ENCODE assay signal across 1 cellular context in the genomic region with DNA sequence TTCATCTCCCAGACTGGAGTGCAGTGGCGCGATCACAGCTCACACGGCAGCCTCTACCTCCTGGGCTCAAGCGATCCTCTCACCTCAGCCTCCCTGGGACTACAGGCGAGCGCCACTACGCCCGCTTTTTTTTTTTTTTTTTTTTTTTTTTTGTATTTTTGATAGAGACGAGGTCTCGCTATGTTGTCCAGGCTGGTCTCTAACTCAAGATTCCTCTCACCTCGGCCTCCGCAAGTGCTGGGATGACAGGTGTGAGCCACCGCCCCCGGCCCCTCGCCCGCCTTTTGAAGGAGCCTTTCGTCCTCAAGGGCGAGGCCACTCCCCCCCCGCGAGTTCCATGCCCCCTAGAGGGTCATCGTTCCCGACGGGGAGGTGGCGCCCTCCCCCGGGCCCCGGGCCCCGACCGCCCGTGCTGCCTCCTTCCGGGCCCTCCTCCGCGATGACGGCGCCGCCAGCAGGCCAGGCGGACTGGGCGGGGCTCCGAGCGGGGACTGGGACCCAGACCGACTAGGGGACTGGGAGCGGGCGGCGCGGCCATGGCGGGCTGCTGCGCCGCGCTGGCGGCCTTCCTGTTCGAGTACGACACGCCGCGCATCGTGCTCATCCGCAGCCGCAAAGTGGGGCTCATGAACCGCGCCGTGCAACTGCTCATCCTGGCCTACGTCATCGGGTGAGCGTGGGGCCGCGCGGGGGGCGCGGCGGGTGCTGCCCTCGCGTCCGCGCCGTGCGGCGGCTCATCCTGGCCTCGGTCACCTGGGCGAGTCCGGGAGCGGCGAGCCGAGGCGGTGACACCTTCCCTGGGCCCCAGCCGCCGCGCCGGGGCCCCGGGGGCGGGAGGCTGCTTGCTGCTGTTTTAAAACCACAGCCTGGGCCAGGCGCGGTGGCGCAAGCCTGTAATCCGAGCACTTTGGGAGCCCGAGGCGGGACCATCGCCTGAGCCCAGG.
A peak's percentile ranks its signal among the peaks of the same experiment; 100 is the strongest.
TF ChIP-seq lines count a peak whose summit lies in the region.

Gene P2RX4, plus strand, starts transcription at position 501 of the 944 bp plus-strand sequence. Its CDS starts 36 bp downstream, at position 537.

TF ChIP-seq in HepG2, 621 proteins besides CTCF, POLR2A, EP300 and RAD21 (continued from another document and continues in another):
- peak; percentile 47; the same call in 1 of the 2 replicates for TF ChIP-seq PRMT3 (CRISPR knock-in tag; IDR thresholded peaks at IDR 0.05; ENCODE audit: borderline replicate concordance, low read depth)
- TF ChIP-seq ZBTB2 (CRISPR knock-in tag; IDR thresholded peaks at IDR 0.05; ENCODE audit: low read depth), result peak; percentile 50
- TF ChIP-seq ZNF292 (CRISPR knock-in tag; IDR thresholded peaks at IDR 0.05; ENCODE audit: borderline replicate concordance, low read depth), result no peak
- TF ChIP-seq ZNF138 (CRISPR knock-in tag; IDR thresholded peaks at IDR 0.05; ENCODE audit: low read depth), result peak; percentile 91; the same call in 1 of the 2 replicates
- no peak for TF ChIP-seq FOXP1 (IDR thresholded peaks at IDR 0.05)
- TF ChIP-seq FOXP1 (CRISPR knock-in tag; IDR thresholded peaks at IDR 0.05), result no peak
- TF ChIP-seq, protein P1, sequence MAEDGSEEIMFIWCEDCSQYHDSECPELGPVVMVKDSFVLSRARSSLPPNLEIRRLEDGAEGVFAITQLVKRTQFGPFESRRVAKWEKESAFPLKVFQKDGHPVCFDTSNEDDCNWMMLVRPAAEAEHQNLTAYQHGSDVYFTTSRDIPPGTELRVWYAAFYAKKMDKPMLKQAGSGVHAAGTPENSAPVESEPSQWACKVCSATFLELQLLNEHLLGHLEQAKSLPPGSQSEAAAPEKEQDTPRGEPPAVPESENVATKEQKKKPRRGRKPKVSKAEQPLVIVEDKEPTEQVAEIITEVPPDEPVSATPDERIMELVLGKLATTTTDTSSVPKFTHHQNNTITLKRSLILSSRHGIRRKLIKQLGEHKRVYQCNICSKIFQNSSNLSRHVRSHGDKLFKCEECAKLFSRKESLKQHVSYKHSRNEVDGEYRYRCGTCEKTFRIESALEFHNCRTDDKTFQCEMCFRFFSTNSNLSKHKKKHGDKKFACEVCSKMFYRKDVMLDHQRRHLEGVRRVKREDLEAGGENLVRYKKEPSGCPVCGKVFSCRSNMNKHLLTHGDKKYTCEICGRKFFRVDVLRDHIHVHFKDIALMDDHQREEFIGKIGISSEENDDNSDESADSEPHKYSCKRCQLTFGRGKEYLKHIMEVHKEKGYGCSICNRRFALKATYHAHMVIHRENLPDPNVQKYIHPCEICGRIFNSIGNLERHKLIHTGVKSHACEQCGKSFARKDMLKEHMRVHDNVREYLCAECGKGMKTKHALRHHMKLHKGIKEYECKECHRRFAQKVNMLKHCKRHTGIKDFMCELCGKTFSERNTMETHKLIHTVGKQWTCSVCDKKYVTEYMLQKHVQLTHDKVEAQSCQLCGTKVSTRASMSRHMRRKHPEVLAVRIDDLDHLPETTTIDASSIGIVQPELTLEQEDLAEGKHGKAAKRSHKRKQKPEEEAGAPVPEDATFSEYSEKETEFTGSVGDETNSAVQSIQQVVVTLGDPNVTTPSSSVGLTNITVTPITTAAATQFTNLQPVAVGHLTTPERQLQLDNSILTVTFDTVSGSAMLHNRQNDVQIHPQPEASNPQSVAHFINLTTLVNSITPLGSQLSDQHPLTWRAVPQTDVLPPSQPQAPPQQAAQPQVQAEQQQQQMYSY (CRISPR knock-in tag; IDR thresholded peaks at IDR 0.05), result peak; percentile 55; the same call in 1 of the 2 replicates
- TF ChIP-seq TGIF2 (CRISPR knock-in tag; IDR thresholded peaks at IDR 0.05), result peak; percentile 17; the same call in 1 of the 2 replicates
- TF ChIP-seq AKAP8 (CRISPR knock-in tag; IDR thresholded peaks at IDR 0.05), result no peak
- TF ChIP-seq MTF1 (CRISPR knock-in tag; IDR thresholded peaks at IDR 0.05), result 0 out of 2 replicates have a peak, but pooled peaks have one; percentile 22
- TF ChIP-seq, protein P2, sequence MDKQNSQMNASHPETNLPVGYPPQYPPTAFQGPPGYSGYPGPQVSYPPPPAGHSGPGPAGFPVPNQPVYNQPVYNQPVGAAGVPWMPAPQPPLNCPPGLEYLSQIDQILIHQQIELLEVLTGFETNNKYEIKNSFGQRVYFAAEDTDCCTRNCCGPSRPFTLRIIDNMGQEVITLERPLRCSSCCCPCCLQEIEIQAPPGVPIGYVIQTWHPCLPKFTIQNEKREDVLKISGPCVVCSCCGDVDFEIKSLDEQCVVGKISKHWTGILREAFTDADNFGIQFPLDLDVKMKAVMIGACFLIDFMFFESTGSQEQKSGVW (CRISPR knock-in tag; IDR thresholded peaks at IDR 0.05; ENCODE audit: borderline replicate concordance), result no peak
- TF ChIP-seq HNF4G (IDR thresholded peaks at IDR 0.05; ENCODE audit: borderline replicate concordance, low read depth, low read length), result no peak
- peak; percentile 59; the same call in 1 of the 2 replicates for TF ChIP-seq HNF4G (CRISPR knock-in tag; IDR thresholded peaks at IDR 0.05; ENCODE audit: borderline replicate concordance, low read depth)
- peak; percentile 66; the same call in 1 of the 2 replicates for TF ChIP-seq ZNF710 (CRISPR knock-in tag; IDR thresholded peaks at IDR 0.05; ENCODE audit: borderline replicate concordance)
- no peak for TF ChIP-seq RFXANK (CRISPR knock-in tag; IDR thresholded peaks at IDR 0.05)
- TF ChIP-seq ZNF160 (CRISPR knock-in tag; IDR thresholded peaks at IDR 0.05), result 0 out of 2 replicates have a peak, but pooled peaks have one; percentile 23
- TF ChIP-seq ZNF235 (CRISPR knock-in tag; IDR thresholded peaks at IDR 0.05; ENCODE audit: borderline replicate concordance), result no peak; the same call in 1 of the 2 replicates
- TF ChIP-seq EED (CRISPR knock-in tag; IDR thresholded peaks at IDR 0.05), result peak; percentile 77
- no peak for TF ChIP-seq CREM (IDR thresholded peaks at IDR 0.05)
- TF ChIP-seq CREM (CRISPR knock-in tag; IDR thresholded peaks at IDR 0.05), result no peak
- peak; percentile 73 for TF ChIP-seq NKX3-1 (CRISPR knock-in tag; IDR thresholded peaks at IDR 0.05)
- peak; percentile 77 for TF ChIP-seq ZNF788 (CRISPR knock-in tag; IDR thresholded peaks at IDR 0.05; ENCODE audit: borderline replicate concordance)
- 0 out of 2 replicates have a peak, but pooled peaks have one; percentile 37 for TF ChIP-seq ZNF704 (CRISPR knock-in tag; IDR thresholded peaks at IDR 0.05; ENCODE audit: borderline replicate concordance)
- TF ChIP-seq, protein P3, sequence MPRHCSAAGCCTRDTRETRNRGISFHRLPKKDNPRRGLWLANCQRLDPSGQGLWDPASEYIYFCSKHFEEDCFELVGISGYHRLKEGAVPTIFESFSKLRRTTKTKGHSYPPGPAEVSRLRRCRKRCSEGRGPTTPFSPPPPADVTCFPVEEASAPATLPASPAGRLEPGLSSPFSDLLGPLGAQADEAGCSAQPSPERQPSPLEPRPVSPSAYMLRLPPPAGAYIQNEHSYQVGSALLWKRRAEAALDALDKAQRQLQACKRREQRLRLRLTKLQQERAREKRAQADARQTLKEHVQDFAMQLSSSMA (CRISPR knock-in tag; IDR thresholded peaks at IDR 0.05), result no peak
- TF ChIP-seq FOXK2 (IDR thresholded peaks at IDR 0.05), result no peak
- no peak for TF ChIP-seq ZNF761 (CRISPR knock-in tag; conservative IDR thresholded peaks at IDR 0.05)
- TF ChIP-seq NFKBIZ (CRISPR knock-in tag; IDR thresholded peaks at IDR 0.05), result no peak
- TF ChIP-seq ZNF772 (CRISPR knock-in tag; IDR thresholded peaks at IDR 0.05), result peak; percentile 91; the same call in 1 of the 2 replicates
- no peak for TF ChIP-seq ZNF281 (CRISPR knock-in tag; IDR thresholded peaks at IDR 0.05; ENCODE audit: borderline replicate concordance)
- no peak for TF ChIP-seq ZSCAN30 (CRISPR knock-in tag; IDR thresholded peaks at IDR 0.05)
- TF ChIP-seq ZNF274 (CRISPR knock-in tag; IDR thresholded peaks at IDR 0.05), result peak; percentile 65; the same call in 1 of the 2 replicates
- TF ChIP-seq, protein P4, sequence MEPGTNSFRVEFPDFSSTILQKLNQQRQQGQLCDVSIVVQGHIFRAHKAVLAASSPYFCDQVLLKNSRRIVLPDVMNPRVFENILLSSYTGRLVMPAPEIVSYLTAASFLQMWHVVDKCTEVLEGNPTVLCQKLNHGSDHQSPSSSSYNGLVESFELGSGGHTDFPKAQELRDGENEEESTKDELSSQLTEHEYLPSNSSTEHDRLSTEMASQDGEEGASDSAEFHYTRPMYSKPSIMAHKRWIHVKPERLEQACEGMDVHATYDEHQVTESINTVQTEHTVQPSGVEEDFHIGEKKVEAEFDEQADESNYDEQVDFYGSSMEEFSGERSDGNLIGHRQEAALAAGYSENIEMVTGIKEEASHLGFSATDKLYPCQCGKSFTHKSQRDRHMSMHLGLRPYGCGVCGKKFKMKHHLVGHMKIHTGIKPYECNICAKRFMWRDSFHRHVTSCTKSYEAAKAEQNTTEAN (CRISPR knock-in tag; conservative IDR thresholded peaks at IDR 0.05), result peak; percentile 69; the same call in 1 of the 2 replicates
- TF ChIP-seq THAP8 (CRISPR knock-in tag; IDR thresholded peaks at IDR 0.05; ENCODE audit: borderline replicate concordance), result 0 out of 2 replicates have a peak, but pooled peaks have one; percentile 83
- peak; percentile 78; the same call in 1 of the 2 replicates for TF ChIP-seq ZNF224 (CRISPR knock-in tag; IDR thresholded peaks at IDR 0.05)
